Comparison of ENCODE assay signal across 8 cellular contexts in the genomic region with DNA sequence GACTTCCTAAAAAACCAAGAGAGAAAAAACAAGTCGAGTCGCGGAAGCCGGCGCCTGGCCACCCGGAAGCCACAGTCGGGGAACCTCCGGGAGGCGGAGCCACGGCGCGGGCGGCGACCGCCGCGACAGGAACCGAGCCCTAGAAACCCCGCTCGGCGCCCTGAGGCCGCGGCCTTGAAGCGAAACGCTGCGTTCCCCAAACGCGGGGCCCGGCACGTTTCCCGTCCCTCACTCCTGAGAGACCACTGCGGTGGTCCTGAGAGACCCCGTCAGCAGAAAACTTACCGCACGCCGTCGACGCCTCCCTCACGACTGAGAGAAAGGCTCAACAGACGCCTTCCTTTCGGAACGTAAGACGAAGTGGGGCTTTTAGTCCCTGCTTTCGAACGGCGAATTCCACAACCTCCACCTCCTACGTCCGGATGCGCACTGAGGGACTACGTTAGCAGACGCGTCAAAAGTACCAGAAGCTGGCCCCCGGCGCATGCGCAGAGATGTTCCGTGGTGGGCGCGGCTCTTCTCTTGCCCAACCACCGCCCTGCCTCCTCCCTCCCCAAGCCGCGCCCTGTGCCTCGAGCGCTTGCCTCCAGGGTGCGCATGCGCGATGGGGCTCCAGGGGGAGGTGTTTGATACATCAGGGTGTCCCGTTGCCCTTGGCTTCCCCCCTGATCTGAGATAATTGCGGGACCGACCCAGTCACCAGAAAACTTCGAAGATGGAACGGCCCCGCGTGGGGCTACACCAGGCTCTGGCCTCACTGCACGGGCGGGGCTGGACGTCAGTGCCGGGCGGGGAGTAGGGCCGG. TPM values are rescaled to one million over a fixed set of nuclear protein-coding genes. Genes with fewer than 3 reads are reported as not detected.
A peak's percentile ranks its signal among the peaks of the same experiment; 100 is the strongest.
DNase-seq lines count a peak whose midpoint lies in the region; ATAC-seq, FAIRE-seq and TF ChIP-seq lines count a peak whose summit lies in the region.

Gene RSRP1 (minus strand): TSS at position 431 of the 805 bp plus-strand sequence. CDS start 491 bp downstream, outside the sequence.

- H4K20me1 ChIP-seq in OCI-LY1 (ENCODE audit: insufficient read depth, low read length): peaks cover 2% of the 10 kb centered on the region; the same call in 1 of the 2 replicates
- peaks cover 15% of the 10 kb centered on the region for H4K20me1 ChIP-seq in endothelial cell of umbilical vein (replicated peaks; ENCODE audit: control insufficient read depth, extremely low read depth, insufficient read depth, low read length)

- H3F3A ChIP-seq in OCI-LY1 (ENCODE audit: insufficient read depth, low read length): 0 out of 2 replicates have a peak, but pooled peaks cover 6% of the 10 kb centered on the region

- H3K79me2 ChIP-seq in OCI-LY1 (ENCODE audit: insufficient read depth, low read length): peaks cover 24% of the 10 kb centered on the region
- H3K79me2 ChIP-seq in endothelial cell of umbilical vein (ENCODE audit: control insufficient read depth, insufficient read depth, low read length): peaks cover 38% of the 10 kb centered on the region

- CTCF ChIA-PET in endothelial cell of umbilical vein (lab: Charles Lee): interaction anchor here (1.2 kb wide), 1 partner anchor 15 kb away, joined by 8 read pairs; the partner anchor contains the start of gene SYF2

- ATAC-seq in GM21423 (IDR thresholded peaks at IDR 0.05; ENCODE audit: unreplicated experiment): peak; percentile 89

- TSS peak; percentile 74 for BruUV-seq in endothelial cell of umbilical vein (replicated peaks; lab: Mats Ljungman, UMichigan)

- H3K9me1 ChIP-seq in endothelial cell of umbilical vein (replicated peaks; ENCODE audit: control insufficient read depth, extremely low read depth, insufficient read depth, low read length): no peaks in the 10 kb centered on the region

- intact Hi-C loops in endothelial cell of umbilical vein (cut with micrococcal nuclease): loop anchor here (1.0 to 5.0 kb wide), 5 partner anchors 8 to 275 kb away; partner anchors contain the start of genes SYF2 and TMEM50A

- peak; percentile 100 for TF ChIP-seq POLR2A in endothelial cell of umbilical vein (IDR thresholded peaks at IDR 0.05; ENCODE audit: low read depth, low read length)

- dilution Hi-C loops in endothelial cell of umbilical vein (cut with MboI; ENCODE audit: extremely low pct_ligation_motif_present, low sequenced_read_pairs): no loop called here

- peak; percentile 97 for DNase-seq in Caki2 (ENCODE audit: low read depth)
- DNase-seq in activated CD8-positive, alpha-beta memory T cell treated with anti-CD3 and anti-CD28 coated beads, Interleukin-2, amount 50 U/mL, for 48 hours: peak; percentile 100
- peak; percentile 99 for DNase-seq in endothelial cell of umbilical vein (ENCODE audit: low read depth, low spot score)
- peak; percentile 99 for DNase-seq in midbrain (lab: John Stamatoyannopoulos, UW)
- peak; percentile 100 for DNase-seq in stimulated activated CD8-positive, alpha-beta memory T cell treated with anti-CD3 and anti-CD28 coated beads, Interleukin-2, amount 100 ng/mL, for 1 hour (ENCODE audit: low read depth in 2 of 2)

- no peaks in the 10 kb centered on the region for H3K27me3 ChIP-seq in HUES64 (ENCODE audit: insufficient read depth, low read length)
- H3K27me3 ChIP-seq in OCI-LY1 (ENCODE audit: insufficient read depth, low read length): no peaks in the 10 kb centered on the region
- no peaks in the 10 kb centered on the region for H3K27me3 ChIP-seq in endothelial cell of umbilical vein (ENCODE audit: control insufficient read depth in 2 of 2, insufficient read depth in 2 of 2, low read length in 2 of 2)

- peaks cover 35% of the 10 kb centered on the region for H3K36me3 ChIP-seq in HUES64 (ENCODE audit: insufficient read depth, low read length)
- peaks cover 43% of the 10 kb centered on the region for H3K36me3 ChIP-seq in OCI-LY1 (ENCODE audit: insufficient read depth, low read length)
- H3K36me3 ChIP-seq in endothelial cell of umbilical vein (ENCODE audit: control insufficient read depth in 2 of 2, extremely low read depth in 1 of 2, insufficient read depth in 2 of 2, low read length in 2 of 2): peaks cover 7 to 19% of the 10 kb centered on the region in 2 experiments

- H3K9me3 ChIP-seq in HUES64 (ENCODE audit: insufficient read depth, low read depth, low read length): no peaks in the 10 kb centered on the region
- H3K9me3 ChIP-seq in OCI-LY1 (ENCODE audit: low read length): no peaks in the 10 kb centered on the region
- no peaks in the 10 kb centered on the region for H3K9me3 ChIP-seq in endothelial cell of umbilical vein (replicated peaks; ENCODE audit: control insufficient read depth, insufficient read depth, low read length)

- in situ Hi-C loops in Caki2 (cut with HindIII; ENCODE audit: low pct_unique_long_range_greater_than_20kb, low sequenced_read_pairs): no loop called here

- no peak for TF ChIP-seq CTCF in OCI-LY1 (IDR thresholded peaks at IDR 0.05; ENCODE audit: low read length)
- no peak for TF ChIP-seq CTCF in endothelial cell of umbilical vein (IDR thresholded peaks at IDR 0.05; ENCODE audit: extremely low read depth in 1 of 2, insufficient read depth in 1 of 2, low read depth in 1 of 2, low read length in 2 of 2)

- H3K9me2 ChIP-seq in OCI-LY1 (ENCODE audit: low read depth, low read length): no peaks in the 10 kb centered on the region

- H3K4me2 ChIP-seq in OCI-LY1 (ENCODE audit: low read length) (peak within 1 kb of the TSS; percentile 77), endothelial cell of umbilical vein (ENCODE audit: insufficient read depth, low read length) (peak within 1 kb of the TSS; percentile 89)

- POLR2A ChIA-PET in endothelial cell of umbilical vein (lab: Charles Lee): interaction anchor here (0.6 to 1.4 kb wide), 10 partner anchors 8 to 986 kb away, joined by 3 to 28 read pairs (median 4); partner anchors contain the start of genes CEP85, MACO1 and SYF2

- H3K27ac ChIP-seq in HUES64 (ENCODE audit: low read depth, low read length) (peak within 1 kb of the TSS; percentile 97), OCI-LY1 (ENCODE audit: low read depth, low read length, poor library complexity, severe bottlenecking) (peak within 1 kb of the TSS; percentile 81), endothelial cell of umbilical vein (ENCODE audit: insufficient read depth, low read depth, low read length) (peak within 1 kb of the TSS; percentile 89)

- peaks cover 5% of the 10 kb centered on the region for H3K4me1 ChIP-seq in HUES64 (ENCODE audit: insufficient read depth, low read length)
- peaks cover 21% of the 10 kb centered on the region for H3K4me1 ChIP-seq in OCI-LY1 (ENCODE audit: insufficient read depth, low read length, severe bottlenecking)
- peaks cover 20% of the 10 kb centered on the region for H3K4me1 ChIP-seq in endothelial cell of umbilical vein (ENCODE audit: control insufficient read depth, extremely low read depth, insufficient read depth, low read length)

- H3K4me3 ChIP-seq in HUES64 (ENCODE audit: low read length): peak within 1 kb of the TSS; percentile 99
- H3K4me3 ChIP-seq in OCI-LY1 (ENCODE audit: low read depth, low read length, poor library complexity, severe bottlenecking): peak within 1 kb of the TSS; percentile 84
- peak within 1 kb of the TSS; percentile 71 to 97 (median 86) for H3K4me3 ChIP-seq in endothelial cell of umbilical vein (replicated peaks in 1 of 3; ENCODE audit: insufficient read depth in 1 of 3, low read depth in 1 of 3, low read length in 3 of 3)

- under 1% methylated on average over 79 of the region's 79 CpGs for WGBS in HUES64

- H3K9ac ChIP-seq in HUES64 (ENCODE audit: low read depth, low read length) (peak within 1 kb of the TSS; percentile 93), OCI-LY1 (ENCODE audit: low read length) (peak within 1 kb of the TSS; percentile 87), endothelial cell of umbilical vein (replicated peaks; ENCODE audit: extremely low read depth, insufficient read depth, low read length) (peak within 1 kb of the TSS; percentile 98)

- FAIRE-seq in endothelial cell of umbilical vein (lab: Jason Lieb, UNC): peak; percentile 86

- H2AFZ ChIP-seq in OCI-LY1 (ENCODE audit: low read length) (no peak within 1 kb of the TSS), endothelial cell of umbilical vein (ENCODE audit: low read depth, low read length) (peak within 1 kb of the TSS; percentile 57)

TF ChIP-seq in endothelial cell of umbilical vein, 7 proteins besides CTCF, POLR2A, EP300 and RAD21:
- TF ChIP-seq POLR2AphosphoS5 (IDR thresholded peaks at IDR 0.05; ENCODE audit: insufficient read depth, low read depth, low read length) (peak; percentile 99), FOS (IDR thresholded peaks at IDR 0.05; ENCODE audit: borderline replicate concordance, insufficient read depth, low read length) (no peak), GATA2 (IDR thresholded peaks at IDR 0.05; ENCODE audit: insufficient read depth, insufficient read length, low read depth, low read length) (peak; percentile 27)

RNA-seq across cellular contexts. Expression of gene RSRP1, which starts in this region (rescaled TPM):
- total RNA-seq in Caki2 (2014; rRNA removed; shearing (Covaris generic); ENCODE audit: low replicate concordance): 18.3 and 19.9 TPM in 2 replicates
- 31.0 TPM for polyA plus RNA-seq in HUES64 (2013, experiment 1 of 2)
- polyA plus RNA-seq in HUES64 (2013, experiment 2 of 2): 32.1 TPM
- 99.4 and 102 TPM in 2 replicates for total RNA-seq in endothelial cell of umbilical vein
- 42.5 and 50.5 TPM in 2 replicates for polyA plus RNA-seq in endothelial cell of umbilical vein
- polyA plus RNA-seq in endothelial cell of umbilical vein (2011; cell fraction: cytosol; rRNA removed): 18.4 and 30.7 TPM in 2 replicates
- polyA plus RNA-seq in endothelial cell of umbilical vein (2011; cell fraction: nucleus; rRNA removed): 345 and 504 TPM in 2 replicates
- polyA plus RNA-seq in endothelial cell of umbilical vein (2012): 41.7 and 54.9 TPM in 2 replicates
- polyA minus RNA-seq in endothelial cell of umbilical vein: 64.9 and 68.5 TPM in 2 replicates
- polyA minus RNA-seq in endothelial cell of umbilical vein (2011; cell fraction: cytosol; rRNA and poly(A)+ RNA removed): 24.6 TPM
- 135 and 169 TPM in 2 replicates for polyA minus RNA-seq in endothelial cell of umbilical vein (2011; cell fraction: nucleus; rRNA and poly(A)+ RNA removed)

Comparison
In these comparisons a context has a peak if more than half of its experiments do, and no peak if none do; other contexts are left out.
1. Peak in every context shown above with its lines: DNase-seq, ATAC-seq, H3K4me3 ChIP-seq and H3K27ac ChIP-seq.